24 cellular contexts compared by ENCODE assay signal in the genomic region with DNA sequence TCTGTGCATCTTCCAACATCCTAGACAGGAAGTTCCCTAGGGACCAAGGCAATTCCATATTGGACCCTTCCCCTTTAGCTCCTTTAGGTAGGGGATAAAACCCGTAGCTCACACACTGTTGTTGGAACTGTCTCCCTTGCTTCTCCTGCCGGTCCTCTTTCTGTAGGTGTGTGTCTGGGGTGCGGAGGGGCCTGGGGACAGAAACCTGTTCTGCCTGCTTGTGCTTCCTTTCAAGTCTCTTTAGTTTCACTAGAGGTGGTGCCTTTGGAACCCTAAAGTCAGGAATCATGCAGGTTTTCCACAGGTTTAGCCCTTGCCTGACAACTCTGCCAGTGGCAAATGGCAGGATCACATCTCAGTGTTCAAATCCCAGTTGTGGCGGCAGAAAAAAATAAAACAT.
"Had no signal": no experiment of that assay in that cellular context is flagged by ENCODE, and none has a peak within 500 bp of the region (broad histone marks: within the 10 kb centered on the region; RNA-seq: fewer than 3 reads in every experiment).

No MANE protein-coding gene starts in this region.

- H3K4me3 Mint-ChIP-seq: activated CD4-positive, alpha-beta memory T cell treated with anti-CD3 and anti-CD28 coated beads, Interleukin-2, amount 10 ng/mL, durations not matched to agents 7 days and 5 days; activated T-cell treated with anti-CD3 and anti-CD28 coated beads, Interleukin-2, amount 50 U/mL, for 72 hours; effector memory CD8-positive, alpha-beta T cell; memory B cell; naive B cell; T-helper 1 cell treated with Interleukin-12 subunit alpha and Interleukin-12 subunit beta and Interleukin-4 antibody, amounts not matched to agents 30 μg/mL and 1 μg/mL, for 36 hours had no signal

- H3K4me1 Mint-ChIP-seq: naive B cell had no signal

- H3K9me3 Mint-ChIP-seq: effector memory CD8-positive, alpha-beta T cell had no signal

- DNase-seq: activated CD4-positive, alpha-beta memory T cell treated with anti-CD3 and anti-CD28 coated beads, Interleukin-2, amount 10 ng/mL, durations not matched to agents 7 days and 5 days; activated CD4-positive, alpha-beta T cell treated with anti-CD3 and anti-CD28 coated beads for 48 hours; activated CD4-positive, CD25-positive, alpha-beta regulatory T cell; activated effector memory CD4-positive, alpha-beta T cell treated with anti-CD3 and anti-CD28 coated beads, Interleukin-2, amount 50 U/mL, for 16 hours; activated naive CD4-positive, alpha-beta T cell treated with anti-CD3 and anti-CD28 coated beads, Interleukin-2, amount 50 U/mL, for 16 hours; activated T-cell treated with anti-CD3 and anti-CD28 coated beads, Interleukin-2, amount 50 U/mL, for 72 hours; adrenal gland; colonic mucosa; dorsolateral prefrontal cortex; effector memory CD8-positive, alpha-beta T cell; heart right ventricle; left colon; naive B cell; occipital lobe; small intestine; stimulated activated CD4-positive, alpha-beta T cell treated with anti-CD3 and anti-CD28 coated beads, Interleukin-15, amount 100 ng/mL, for 24 hours; stimulated activated CD4-positive, alpha-beta T cell treated with anti-CD3 and anti-CD28 coated beads, Interleukin-2, amount 100 ng/mL, for 48 hours; stimulated activated CD8-positive, alpha-beta memory T cell treated with anti-CD3 and anti-CD28 coated beads, Interleukin-4, amount 100 ng/mL, for 48 hours; stimulated activated naive CD4-positive, alpha-beta T cell; T1000; upper lobe of left lung had no signal

- H3K27me3 Mint-ChIP-seq: activated CD4-positive, alpha-beta memory T cell treated with anti-CD3 and anti-CD28 coated beads, Interleukin-2, amount 10 ng/mL, durations not matched to agents 7 days and 5 days had no signal

- ATAC-seq: activated T-cell treated with anti-CD3 and anti-CD28 coated beads, Interleukin-2, amount 50 U/mL, for 72 hours; effector memory CD8-positive, alpha-beta T cell; heart right ventricle; left colon; sciatic nerve had no signal

- H3K27ac Mint-ChIP-seq: activated CD4-positive, alpha-beta memory T cell treated with anti-CD3 and anti-CD28 coated beads, Interleukin-2, amount 10 ng/mL, durations not matched to agents 7 days and 5 days; activated T-cell treated with anti-CD3 and anti-CD28 coated beads, Interleukin-2, amount 50 U/mL, for 72 hours; effector memory CD8-positive, alpha-beta T cell; T-helper 1 cell treated with Interleukin-12 subunit alpha and Interleukin-12 subunit beta and Interleukin-4 antibody, amounts not matched to agents 30 μg/mL and 1 μg/mL, for 36 hours had no signal
